ENCODE assay signal across 11 cellular contexts in genomic region chr11:18522388-18522787, GRCh38. TPM values are rescaled to one million over a fixed set of nuclear protein-coding genes. Genes with fewer than 3 reads are reported as not detected.
DNase-seq lines count a peak whose midpoint lies in the region; ATAC-seq and TF ChIP-seq lines count a peak whose summit lies in the region.
"Had no signal": no experiment of that assay in that cellular context is flagged by ENCODE, and none has a peak within 500 bp of the region (broad histone marks: within the 10 kb centered on the region; RNA-seq: fewer than 3 reads in every experiment).

No MANE protein-coding gene starts in this region.

- peaks cover 3% of the 10 kb centered on the region for H3K27me3 Mint-ChIP-seq in activated CD8-positive, alpha-beta memory T cell treated with anti-CD3 and anti-CD28 coated beads, Interleukin-2, amount 10 ng/mL, durations not matched to agents 7 days and 5 days

- no peaks in the 10 kb centered on the region for H3K27me3 ChIP-seq in A673 (replicated peaks; ENCODE audit: insufficient read depth, low read depth, low read length, poor library complexity)

- H3K36me3 ChIP-seq in A673 (ENCODE audit: insufficient read depth, low read length, poor library complexity, severe bottlenecking), result no peaks in the 10 kb centered on the region

- H3K9me3 ChIP-seq in A673 (ENCODE audit: low read depth, low read length, poor library complexity, severe bottlenecking), result no peaks in the 10 kb centered on the region

- POLR2A ChIA-PET in A673 (lab: Charles Lee; ENCODE audit: low non-redundant PET), result interaction anchor here (0.5 kb wide), 1 partner anchor 26 kb away, joined by 5 read pairs; no protein-coding TSS in a partner anchor

- CTCF ChIA-PET in A673 (lab: Charles Lee), result no interaction called here
- CTCF ChIA-PET in activated CD8-positive, alpha-beta memory T cell treated with anti-CD3 and anti-CD28 coated beads, Interleukin-2, amount 10 ng/mL, durations not matched to agents 7 days and 5 days (lab: Charles Lee), result interaction anchor here (1.1 to 4.5 kb wide), 3 partner anchors 18 to 279 kb away, joined by 4 to 25 read pairs (median 5); no protein-coding TSS in a partner anchor

- H3K4me3 ChIP-seq in A673 (ENCODE audit: low read depth, low read length, poor library complexity, severe bottlenecking), result no peak overlapping the region
- no peak overlapping the region for H3K4me3 ChIP-seq in foreskin fibroblast (ENCODE audit: low read depth in 1 of 2, low read length in 2 of 2)

- H3K4me3 Mint-ChIP-seq in activated CD8-positive, alpha-beta memory T cell treated with anti-CD3 and anti-CD28 coated beads, Interleukin-2, amount 10 ng/mL, durations not matched to agents 7 days and 5 days, result no peak overlapping the region
- H3K4me3 Mint-ChIP-seq: activated naive CD4-positive, alpha-beta T cell treated with anti-CD3 and anti-CD28 coated beads for 36 hours had no signal

- in situ Hi-C loops in SK-MEL-5 (cut with HindIII; ENCODE audit: low pct_unique_long_range_greater_than_20kb, low sequenced_read_pairs), result no loop called here

- H3K27ac ChIP-seq in A673 (ENCODE audit: low read depth, low read length, poor library complexity, severe bottlenecking), result no peak overlapping the region
- H3K27ac ChIP-seq: VCaP had no signal

- H3K9me3 Mint-ChIP-seq in activated CD8-positive, alpha-beta memory T cell treated with anti-CD3 and anti-CD28 coated beads, Interleukin-2, amount 10 ng/mL, durations not matched to agents 7 days and 5 days (ENCODE audit: low read depth), result no peaks in the 10 kb centered on the region
- H3K9me3 Mint-ChIP-seq: activated naive CD4-positive, alpha-beta T cell treated with anti-CD3 and anti-CD28 coated beads for 36 hours had no signal

- DNase-seq in A673 (ENCODE audit: low spot score) (peak; percentile 4), SK-MEL-5 (ENCODE audit: low read depth, low spot score) (peak; percentile 57), foreskin fibroblast (peak in 1 of 2 donors; percentile 5), NCI-H1436 treated with DMSO at 0.1 percent for 48 hours (lab: John Stamatoyannopoulos, UW) (no peak), NCI-H1105 treated with DMSO at 0.1 percent for 48 hours (lab: John Stamatoyannopoulos, UW) (no peak), DMS153 (lab: John Stamatoyannopoulos, UW) (no peak)
- DNase-seq in activated CD8-positive, alpha-beta memory T cell treated with anti-CD3 and anti-CD28 coated beads, Interleukin-2, amount 10 ng/mL, durations not matched to agents 7 days and 5 days, result no peak
- DNase-seq: activated naive CD4-positive, alpha-beta T cell treated with anti-CD3 and anti-CD28 coated beads for 36 hours; stimulated activated CD4-positive, alpha-beta T cell treated with anti-CD3 and anti-CD28 coated beads, Interleukin-4, amount 100 ng/mL, for 1 hour had no signal

- H3K36me3 Mint-ChIP-seq in activated CD8-positive, alpha-beta memory T cell treated with anti-CD3 and anti-CD28 coated beads, Interleukin-2, amount 10 ng/mL, durations not matched to agents 7 days and 5 days, result peaks cover 24% of the 10 kb centered on the region

- BruUV-seq in A673 (replicated peaks; lab: Mats Ljungman, UMichigan), result no TSS peak

- intact Hi-C loops in A673 (cut with micrococcal nuclease; ENCODE audit: unreplicated experiment), result no loop called here

- no peak overlapping the region for H3K27ac Mint-ChIP-seq in activated CD8-positive, alpha-beta memory T cell treated with anti-CD3 and anti-CD28 coated beads, Interleukin-2, amount 10 ng/mL, durations not matched to agents 7 days and 5 days
- H3K27ac Mint-ChIP-seq: activated naive CD4-positive, alpha-beta T cell treated with anti-CD3 and anti-CD28 coated beads for 36 hours had no signal

- H3K4me1 ChIP-seq in A673 (ENCODE audit: insufficient read depth, low read length, poor library complexity, severe bottlenecking), result no peaks in the 10 kb centered on the region

- TF ChIP-seq CTCF in A673 (conservative IDR thresholded peaks at IDR 0.05; ENCODE audit: low read depth, low read length) (no peak), GM12874 (IDR thresholded peaks at IDR 0.05; ENCODE audit: insufficient read depth, low read depth, low read length) (peak; percentile 30; the same call in 1 of the 2 replicates), foreskin fibroblast (IDR thresholded peaks at IDR 0.05; ENCODE audit: low read depth, low read length) (peak; percentile 11)

- ATAC-seq in activated CD8-positive, alpha-beta memory T cell treated with anti-CD3 and anti-CD28 coated beads, Interleukin-2, amount 10 ng/mL, durations not matched to agents 7 days and 5 days, result no peak

- peaks cover 24% of the 10 kb centered on the region for H3K4me1 Mint-ChIP-seq in activated CD8-positive, alpha-beta memory T cell treated with anti-CD3 and anti-CD28 coated beads, Interleukin-2, amount 10 ng/mL, durations not matched to agents 7 days and 5 days

RNA-seq across cellular contexts. Expression of gene TSG101, which starts 4.4 kb away (rescaled TPM):
- total RNA-seq in A673 (2021), result 48.2 and 49.1 TPM in 2 replicates
- 139 and 161 TPM in 2 replicates for total RNA-seq in SK-MEL-5 (2014; rRNA removed; shearing (Covaris generic))
- 148 and 149 TPM in 2 replicates for polyA plus RNA-seq in SK-MEL-5 (2015; cell fraction: cytosol; rRNA removed)
- 45.3 and 45.6 TPM in 2 replicates for polyA plus RNA-seq in SK-MEL-5 (2015; cell fraction: nucleus; rRNA removed)
- total RNA-seq in activated CD8-positive, alpha-beta memory T cell treated with anti-CD3 and anti-CD28 coated beads, Interleukin-2, amount 10 ng/mL, durations not matched to agents 7 days and 5 days, result 10 to 100 TPM; 30.5 to 42.2 TPM

Comparison
In these comparisons a context has a peak if more than half of its experiments do, and no peak if none do; other contexts are left out.
1. DNase-seq: peak in A673 (single experiment) and SK-MEL-5 (single experiment); none in NCI-H1436 treated with DMSO at 0.1 percent for 48 hours (single experiment), activated CD8-positive, alpha-beta memory T cell treated with anti-CD3 and anti-CD28 coated beads, Interleukin-2, amount 10 ng/mL, durations not matched to agents 7 days and 5 days (single experiment), NCI-H1105 treated with DMSO at 0.1 percent for 48 hours (single experiment) and DMS153 (single experiment).